In the genomic region with DNA sequence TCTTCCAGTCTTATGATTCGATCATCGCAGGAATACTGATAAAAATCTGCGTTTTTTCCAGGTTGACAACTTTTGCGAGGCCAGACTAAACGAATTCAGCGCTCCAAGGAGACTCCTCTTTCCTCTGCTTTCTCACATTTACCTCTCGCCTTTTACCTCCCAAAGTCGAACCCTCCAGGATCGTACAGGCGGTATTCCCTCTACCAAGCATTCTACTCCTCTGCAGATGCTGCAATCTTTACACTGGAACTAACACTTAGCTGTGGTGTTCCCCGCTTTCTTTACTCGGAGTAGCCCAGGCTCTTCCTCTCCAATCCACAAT, we compare ENCODE assay signal across 8 cellular contexts. TPM values are rescaled to one million over a fixed set of nuclear protein-coding genes. Genes with fewer than 3 reads are reported as not detected.
A peak's percentile ranks its signal among the peaks of the same experiment; 100 is the strongest.
DNase-seq lines count a peak whose midpoint lies in the region; ATAC-seq and TF ChIP-seq lines count a peak whose summit lies in the region.

No MANE protein-coding gene starts in this region.

- DNase-seq in H9, result no peak
- DNase-seq in SJSA1 (ENCODE audit: low read depth in 1 of 2, low spot score in 2 of 2), result no peak
- DNase-seq in fibroblast of the aortic adventitia (ENCODE audit: low read depth), result no peak
- no peak for DNase-seq in gastrocnemius medialis
- DNase-seq in AG20443 (ENCODE audit: low spot score), result no peak
- DNase-seq in GM13977 (ENCODE audit: low spot score), result no peak
- DNase-seq in DMS79 (lab: John Stamatoyannopoulos, UW), result no peak

- H3K79me2 ChIP-seq in DOHH2 (ENCODE audit: control insufficient read depth, low read length), result peaks cover 97% of the 10 kb centered on the region
- peaks cover 26% of the 10 kb centered on the region; the same call in 1 of the 2 replicates for H3K79me2 ChIP-seq in H9 (ENCODE audit: insufficient read depth, low read length)

- H3T11ph ChIP-seq in H9 (ENCODE audit: low read length), result no peak overlapping the region

- no peak for TF ChIP-seq POLR2A in gastrocnemius medialis (IDR thresholded peaks at IDR 0.05)

- intact Hi-C loops in gastrocnemius medialis (cut with DNase I; ENCODE audit: low total_unique reads), result loop anchor here (1.0 to 10.0 kb wide), 3 partner anchors 68 to 440 kb away; a partner anchor contains a TSS

- H3K27me3 Mint-ChIP-seq in H9 (ENCODE audit: low read depth), result no peaks in the 10 kb centered on the region

- H2BK20ac ChIP-seq in H9 (ENCODE audit: low read depth, low read length, poor library complexity, severe bottlenecking), result no peak overlapping the region

- H3K56ac ChIP-seq in H9 (ENCODE audit: insufficient read length, low read depth, low read length), result no peak overlapping the region

- H3K27me3 ChIP-seq in DOHH2 (ENCODE audit: control insufficient read depth, low read length) (no peaks in the 10 kb centered on the region), H9 (ENCODE audit: insufficient read depth, low read length) (no peaks in the 10 kb centered on the region), SJSA1 (replicated peaks) (no peaks in the 10 kb centered on the region), gastrocnemius medialis (no peaks in the 10 kb centered on the region)

- H3K4me3 ChIP-seq in DOHH2 (ENCODE audit: low read length), result peak overlapping the region; percentile 100
- peak overlapping the region; percentile 59 for H3K4me3 ChIP-seq in SJSA1
- peak overlapping the region; percentile 99 for H3K4me3 ChIP-seq in fibroblast of the aortic adventitia (ENCODE audit: low read depth, low read length)
- H3K4me3 ChIP-seq in gastrocnemius medialis, result peak overlapping the region; percentile 72 to 96 (median 90)

- H2BK5ac ChIP-seq in H9 (ENCODE audit: insufficient read length, low read length), result no peak overlapping the region

- H3K9me3 Mint-ChIP-seq in H9, result peaks cover 0 to 1% of the 10 kb centered on the region in 2 experiments; a peak in 2 of 5 replicates

- TF ChIP-seq CTCF in DOHH2 (IDR thresholded peaks at IDR 0.05; ENCODE audit: low read depth, low read length, poor library complexity, severe bottlenecking) (no peak), H9 (conservative IDR thresholded peaks at IDR 0.05) (no peak), fibroblast of the aortic adventitia (IDR thresholded peaks at IDR 0.05; ENCODE audit: insufficient read depth, low read length) (no peak), gastrocnemius medialis (IDR thresholded peaks at IDR 0.05 in 4 of 5, conservative IDR thresholded peaks at IDR 0.05 in 1 of 5) (no peak), GM13977 (IDR thresholded peaks at IDR 0.05; ENCODE audit: extremely low read depth, insufficient read depth, missing control alignments) (no peak)

- H2BK12ac ChIP-seq in H9 (ENCODE audit: insufficient read length, low read depth, low read length), result no peak overlapping the region

- H3K79me1 ChIP-seq in H9 (ENCODE audit: insufficient read depth, low read depth, low read length, poor library complexity, severe bottlenecking), result peaks cover 10% of the 10 kb centered on the region

- no peak overlapping the region for H2BK120ac ChIP-seq in H9 (ENCODE audit: low read depth, low read length, poor library complexity, severe bottlenecking)

- in situ Hi-C loops in gastrocnemius medialis (cut with MboI; ENCODE audit: low sequenced_read_pairs in 4 of 4), result no loop called here
- in situ Hi-C loops in GM13977 (cut with MboI; ENCODE audit: low pct_unique_long_range_greater_than_20kb, low sequenced_read_pairs, unreplicated experiment), result no loop called here

- H3K4me2 ChIP-seq in DOHH2 (ENCODE audit: low read length), result peak overlapping the region; percentile 89
- peak overlapping the region; percentile 80 for H3K4me2 ChIP-seq in H9 (ENCODE audit: insufficient read depth, insufficient read length, low read length)

- no peak overlapping the region for H2AFZ ChIP-seq in H9 (ENCODE audit: low read length)

- H3K9ac ChIP-seq in H9 (ENCODE audit: extremely low read depth, insufficient read length, low read length), result peak overlapping the region; percentile 97

- no peak overlapping the region for H4K8ac ChIP-seq in H9 (replicated peaks; ENCODE audit: insufficient read length, low read depth, low read length)

- H3K4me1 ChIP-seq in DOHH2 (ENCODE audit: control insufficient read depth, low read length) (peaks cover 32% of the 10 kb centered on the region), H9 (ENCODE audit: insufficient read depth, low read length) (no peaks in the 10 kb centered on the region), SJSA1 (replicated peaks) (peaks cover 13% of the 10 kb centered on the region), gastrocnemius medialis (peaks cover 22 to 26% of the 10 kb centered on the region in 2 donors)

- H3K27ac Mint-ChIP-seq in H9, result peak overlapping the region; percentile 98 to 99 (median 99)

- H3K36me3 ChIP-seq in DOHH2 (ENCODE audit: control insufficient read depth, low read length), result peaks cover 54% of the 10 kb centered on the region
- peaks cover 39% of the 10 kb centered on the region for H3K36me3 ChIP-seq in SJSA1
- H3K36me3 ChIP-seq in gastrocnemius medialis, result peaks cover 0 to 11% of the 10 kb centered on the region in 2 donors

- H3K4ac ChIP-seq in H9 (ENCODE audit: low read depth, low read length), result no peak overlapping the region

- H4K20me1 ChIP-seq in DOHH2 (ENCODE audit: control insufficient read depth, insufficient read depth, low read depth, low read length) (peaks cover 5% of the 10 kb centered on the region; the same call in 1 of the 2 replicates), H9 (ENCODE audit: control insufficient read depth, insufficient read depth, insufficient read length) (no peaks in the 10 kb centered on the region)

- no peak overlapping the region for H2AK5ac ChIP-seq in H9 (ENCODE audit: insufficient read length, low read length)

- no peaks in the 10 kb centered on the region for H3K9me2 ChIP-seq in DOHH2 (replicated peaks; ENCODE audit: control insufficient read depth, low read length)

- peak; percentile 31 to 39 for ATAC-seq in gastrocnemius medialis

- no peak overlapping the region for H4K5ac ChIP-seq in H9 (ENCODE audit: insufficient read length, low read depth, low read length)

- no peak overlapping the region for H3K23ac ChIP-seq in H9 (ENCODE audit: insufficient read length, low read depth, low read length)

- H3K14ac ChIP-seq in H9 (ENCODE audit: insufficient read depth, low read length), result no peak overlapping the region

- peaks cover 4% of the 10 kb centered on the region for H3K23me2 ChIP-seq in H9 (ENCODE audit: insufficient read length, low read depth, low read length, poor library complexity, severe bottlenecking)

- no peaks in the 10 kb centered on the region; the same call in 1 of the 2 replicates for H3F3A ChIP-seq in DOHH2 (ENCODE audit: control insufficient read depth, insufficient read depth)

- H3K9me3 ChIP-seq in DOHH2 (ENCODE audit: control insufficient read depth, insufficient read depth, low read length) (no peaks in the 10 kb centered on the region), H9 (ENCODE audit: control insufficient read depth, low read depth, low read length) (no peaks in the 10 kb centered on the region), SJSA1 (replicated peaks) (no peaks in the 10 kb centered on the region), gastrocnemius medialis (no peaks in the 10 kb centered on the region)

- H4K91ac ChIP-seq in H9 (ENCODE audit: insufficient read length, low read depth, low read length), result no peak overlapping the region

- H3K27ac ChIP-seq in DOHH2 (ENCODE audit: low read depth, low read length), result peak overlapping the region; percentile 90
- H3K27ac ChIP-seq in H9 (ENCODE audit: insufficient read length, low read depth, low read length), result peak overlapping the region; percentile 49
- H3K27ac ChIP-seq in SJSA1, result peak overlapping the region; percentile 82
- H3K27ac ChIP-seq in gastrocnemius medialis, result peak overlapping the region; percentile 84 to 98 (median 94)

- peak overlapping the region; percentile 89 to 94 for H3K4me3 Mint-ChIP-seq in H9

- peaks cover 6 to 19% of the 10 kb centered on the region in 2 experiments for H3K4me1 Mint-ChIP-seq in H9

- peaks cover 7 to 21% (median 20%) of the 10 kb centered on the region in 3 experiments; a peak in 5 of 7 replicates for H3K36me3 Mint-ChIP-seq in H9 (ENCODE audit: insufficient read depth in 1 of 3, low read depth in 3 of 3)

- no peak overlapping the region for H2BK15ac ChIP-seq in H9 (ENCODE audit: low read depth, low read length)

- WGBS in H9 (ENCODE audit: extremely low coverage, insufficient read length, low lambda C conversion rate), result no CpG with 5 or more reads among the region's 12 CpGs

- no peak overlapping the region for H3K18ac ChIP-seq in H9 (ENCODE audit: insufficient read length, low read depth, low read length)

RNA-seq across cellular contexts. Expression of a gene that starts 0.4 kb away (rescaled TPM):
- 109 and 117 TPM in 2 replicates for total RNA-seq in H9 (2021)
- total RNA-seq in SJSA1 (2014; rRNA removed; shearing (Covaris generic)), result 72.3 and 109 TPM in 2 replicates
- total RNA-seq in fibroblast of the aortic adventitia (ENCODE audit: low replicate concordance), result 28.5 and 63.9 TPM in 2 replicates
- total RNA-seq in gastrocnemius medialis, result 1 to 10 TPM; 5.1 to 8.2 (median 5.6) TPM

RNA-seq across cellular contexts. Expression of a gene that starts 0.7 kb away (rescaled TPM):
- total RNA-seq in H9 (2021) (154 and 159 TPM in 2 replicates), fibroblast of the aortic adventitia (ENCODE audit: low replicate concordance) (60.2 and 93.0 TPM in 2 replicates), gastrocnemius medialis (10 to 100 TPM; 31.0 to 54.3 (median 37.9) TPM)
- 82.8 and 125 TPM in 2 replicates for total RNA-seq in SJSA1 (2014; rRNA removed; shearing (Covaris generic))
